In the genomic region with DNA sequence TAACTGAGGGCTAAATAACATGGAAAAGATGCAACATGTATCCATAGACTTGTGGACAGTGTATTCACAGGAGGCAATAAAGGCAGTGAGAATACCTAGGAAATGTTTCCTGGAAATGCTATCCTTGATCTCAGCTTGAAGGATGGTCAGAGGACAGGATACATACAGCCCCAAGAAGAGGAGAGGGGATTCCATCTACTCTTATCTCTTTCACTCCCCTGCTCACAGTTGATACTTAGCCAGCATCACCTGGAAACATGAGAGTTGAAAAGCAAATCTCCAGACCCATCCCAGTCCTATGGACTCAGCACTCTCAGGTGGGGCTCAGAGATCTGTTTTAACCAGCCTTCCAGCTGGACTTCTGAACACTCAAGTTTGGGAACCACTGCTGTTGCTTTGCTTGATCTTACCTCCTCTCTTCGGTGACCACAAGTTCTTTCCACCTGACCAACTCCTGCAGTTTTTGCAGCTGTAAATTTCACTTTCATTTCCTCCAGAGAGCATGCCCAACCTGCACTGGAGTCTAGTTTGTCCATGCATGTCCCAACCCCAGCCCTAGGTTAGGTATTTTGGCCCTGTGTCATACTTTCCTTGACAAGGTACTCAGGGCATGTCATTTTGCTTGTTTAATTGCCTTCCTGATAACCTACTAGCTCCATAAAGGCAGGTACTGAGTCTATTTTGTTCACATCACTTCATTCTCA, we compare ENCODE assay signal across 2 cellular contexts.
A peak's percentile ranks its signal among the peaks of the same experiment; 100 is the strongest.
TF ChIP-seq lines count a peak whose summit lies in the region.

No MANE protein-coding gene starts in this region.

TF ChIP-seq in liver, 16 proteins besides CTCF, POLR2A, EP300 and RAD21 (continued from another document):
- peak; percentile 40 to 80 for TF ChIP-seq JUND (IDR thresholded peaks at IDR 0.05)
- peak; percentile 51 for TF ChIP-seq ATF3 (IDR thresholded peaks at IDR 0.05)
- TF ChIP-seq ZBTB33 (IDR thresholded peaks at IDR 0.05), result no peak
- peak; percentile 80 for TF ChIP-seq MAX (IDR thresholded peaks at IDR 0.05)
- peak; percentile 0 for TF ChIP-seq HNF4G (IDR thresholded peaks at IDR 0.05)
- no peak for TF ChIP-seq GABPA (IDR thresholded peaks at IDR 0.05 in 1 of 2, conservative IDR thresholded peaks at IDR 0.05 in 1 of 2)
- TF ChIP-seq RXRA (IDR thresholded peaks at IDR 0.05), result peak; percentile 25 to 62
- TF ChIP-seq FOXA2 (IDR thresholded peaks at IDR 0.05), result no peak
- peak; percentile 56 to 66 for TF ChIP-seq HNF4A (conservative IDR thresholded peaks at IDR 0.05)
- no peak for TF ChIP-seq FOXA1 (IDR thresholded peaks at IDR 0.05)
- peak; percentile 58 for TF ChIP-seq SP1 (IDR thresholded peaks at IDR 0.05)
- TF ChIP-seq YY1 (IDR thresholded peaks at IDR 0.05), result no peak
TF ChIP-seq in liver: peak in this region for 8.

TF ChIP-seq in HepG2, 621 proteins besides CTCF, POLR2A, EP300 and RAD21 (continued from another document):
- TF ChIP-seq, protein P1, sequence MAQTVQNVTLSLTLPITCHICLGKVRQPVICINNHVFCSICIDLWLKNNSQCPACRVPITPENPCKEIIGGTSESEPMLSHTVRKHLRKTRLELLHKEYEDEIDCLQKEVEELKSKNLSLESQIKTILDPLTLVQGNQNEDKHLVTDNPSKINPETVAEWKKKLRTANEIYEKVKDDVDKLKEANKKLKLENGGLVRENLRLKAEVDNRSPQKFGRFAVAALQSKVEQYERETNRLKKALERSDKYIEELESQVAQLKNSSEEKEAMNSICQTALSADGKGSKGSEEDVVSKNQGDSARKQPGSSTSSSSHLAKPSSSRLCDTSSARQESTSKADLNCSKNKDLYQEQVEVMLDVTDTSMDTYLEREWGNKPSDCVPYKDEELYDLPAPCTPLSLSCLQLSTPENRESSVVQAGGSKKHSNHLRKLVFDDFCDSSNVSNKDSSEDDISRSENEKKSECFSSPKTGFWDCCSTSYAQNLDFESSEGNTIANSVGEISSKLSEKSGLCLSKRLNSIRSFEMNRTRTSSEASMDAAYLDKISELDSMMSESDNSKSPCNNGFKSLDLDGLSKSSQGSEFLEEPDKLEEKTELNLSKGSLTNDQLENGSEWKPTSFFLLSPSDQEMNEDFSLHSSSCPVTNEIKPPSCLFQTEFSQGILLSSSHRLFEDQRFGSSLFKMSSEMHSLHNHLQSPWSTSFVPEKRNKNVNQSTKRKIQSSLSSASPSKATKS (CRISPR knock-in tag; IDR thresholded peaks at IDR 0.05), result no peak
- TF ChIP-seq MNT (IDR thresholded peaks at IDR 0.05), result no peak
- TF ChIP-seq BCL3 (CRISPR knock-in tag; IDR thresholded peaks at IDR 0.05), result no peak
- TF ChIP-seq TRIM24 (CRISPR knock-in tag; IDR thresholded peaks at IDR 0.05), result no peak
- no peak for TF ChIP-seq BATF2 (CRISPR knock-in tag; IDR thresholded peaks at IDR 0.05)
- TF ChIP-seq ZNF367 (CRISPR knock-in tag; IDR thresholded peaks at IDR 0.05; ENCODE audit: borderline replicate concordance), result no peak
- TF ChIP-seq, protein P2, sequence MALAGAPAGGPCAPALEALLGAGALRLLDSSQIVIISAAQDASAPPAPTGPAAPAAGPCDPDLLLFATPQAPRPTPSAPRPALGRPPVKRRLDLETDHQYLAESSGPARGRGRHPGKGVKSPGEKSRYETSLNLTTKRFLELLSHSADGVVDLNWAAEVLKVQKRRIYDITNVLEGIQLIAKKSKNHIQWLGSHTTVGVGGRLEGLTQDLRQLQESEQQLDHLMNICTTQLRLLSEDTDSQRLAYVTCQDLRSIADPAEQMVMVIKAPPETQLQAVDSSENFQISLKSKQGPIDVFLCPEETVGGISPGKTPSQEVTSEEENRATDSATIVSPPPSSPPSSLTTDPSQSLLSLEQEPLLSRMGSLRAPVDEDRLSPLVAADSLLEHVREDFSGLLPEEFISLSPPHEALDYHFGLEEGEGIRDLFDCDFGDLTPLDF (CRISPR knock-in tag; IDR thresholded peaks at IDR 0.05), result no peak
- no peak for TF ChIP-seq ZNF891 (CRISPR knock-in tag; IDR thresholded peaks at IDR 0.05)
- TF ChIP-seq ZNF30 (CRISPR knock-in tag; IDR thresholded peaks at IDR 0.05), result no peak
- no peak for TF ChIP-seq HIC2 (CRISPR knock-in tag; IDR thresholded peaks at IDR 0.05; ENCODE audit: low read depth)
- no peak for TF ChIP-seq PAWR (CRISPR knock-in tag; IDR thresholded peaks at IDR 0.05; ENCODE audit: borderline replicate concordance)
- no peak for TF ChIP-seq GABPA (IDR thresholded peaks at IDR 0.05; ENCODE audit: low read depth, low read length)
- no peak for TF ChIP-seq GABPA (CRISPR knock-in tag; IDR thresholded peaks at IDR 0.05; ENCODE audit: low read depth)
